8 cellular contexts compared by ENCODE assay signal in the genomic region with DNA sequence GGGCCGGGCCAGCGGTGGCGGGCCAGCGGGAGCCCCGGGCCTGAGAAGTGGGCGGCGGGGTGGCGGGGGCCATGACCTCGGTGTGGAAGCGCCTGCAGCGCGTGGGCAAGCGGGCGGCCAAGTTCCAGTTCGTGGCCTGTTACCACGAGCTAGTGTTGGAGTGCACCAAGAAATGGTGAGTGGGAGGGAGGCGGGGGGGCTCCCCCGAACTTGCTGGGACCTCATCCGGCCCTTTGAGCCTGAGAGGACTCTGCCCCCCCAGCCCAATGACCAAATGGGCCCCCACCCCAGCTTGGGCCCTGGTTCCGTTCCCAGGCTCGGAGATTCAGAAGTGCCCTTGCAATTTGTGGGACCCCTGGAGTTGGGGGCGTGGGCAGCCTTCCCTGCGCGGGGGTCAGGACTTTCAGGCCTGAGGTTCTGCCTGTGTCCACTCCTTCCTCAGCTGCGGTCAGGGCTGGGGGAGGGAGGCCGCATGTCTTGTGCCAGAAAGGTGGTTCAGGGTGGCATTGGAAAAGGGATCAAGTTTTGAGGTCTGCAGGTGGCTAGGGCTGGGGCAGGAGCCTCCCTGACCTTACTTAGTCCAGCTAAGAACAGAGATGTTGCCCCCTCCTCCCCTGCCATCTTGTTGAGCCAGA. TPM values are rescaled to one million over a fixed set of nuclear protein-coding genes. Genes with fewer than 3 reads are reported as not detected.
DNase-seq lines count a peak whose midpoint lies in the region; ATAC-seq, FAIRE-seq and TF ChIP-seq lines count a peak whose summit lies in the region.

No MANE protein-coding gene starts in this region.

- H3K27me3 ChIP-seq in heart left ventricle (no peaks in the 10 kb centered on the region), mononuclear cell (ENCODE audit: insufficient read depth, low read length) (no peaks in the 10 kb centered on the region)

- H3K4me1 ChIP-seq in heart left ventricle (peaks cover 13 to 71% (median 56%) of the 10 kb centered on the region in 12 donors), mononuclear cell (ENCODE audit: insufficient read depth, low read length) (peaks cover 65% of the 10 kb centered on the region)

- POLR2A ChIA-PET in MCF 10A (lab: Yijun Ruan, JAX), result interaction anchor here (0.6 to 3.7 kb wide), 17 partner anchors 10 to 1306 kb away, joined by 3 to 60 read pairs (median 4); partner anchors contain the start of genes FRMD8, KCNK7, LTBP3 and MAP3K11

- TF ChIP-seq POLR2A in heart left ventricle (IDR thresholded peaks at IDR 0.05) (no peak), GM12892 (IDR thresholded peaks at IDR 0.05; ENCODE audit: low read depth, low read length) (no peak)

- peak overlapping the region; percentile 28 to 96 (median 79) for H3K4me3 ChIP-seq in heart left ventricle
- peak overlapping the region; percentile 76 for H3K4me3 ChIP-seq in mononuclear cell (ENCODE audit: low read length)

- no peak for TF ChIP-seq CTCF in heart left ventricle (IDR thresholded peaks at IDR 0.05)
- no peak for TF ChIP-seq CTCF in MCF 10A (IDR thresholded peaks at IDR 0.05; ENCODE audit: unreplicated experiment)
- TF ChIP-seq CTCF in D721Med (IDR thresholded peaks at IDR 0.05; ENCODE audit: insufficient read depth, missing control alignments), result no peak

- intact Hi-C loops in heart left ventricle (cut with DNase I), result loop anchor here in 5 of 10 donors (2.0 to 5.0 kb wide), 4 partner anchors 14 to 36 kb away; partner anchors contain the start of gene MAP3K11 (in 3 of the 5)
- intact Hi-C loops in left ventricle myocardium superior (cut with micrococcal nuclease), result no loop called here
- intact Hi-C loops in MCF 10A (cut with micrococcal nuclease), result no loop called here

- peak overlapping the region; percentile 97 for H3K4me3 Mint-ChIP-seq in MCF 10A (ENCODE audit: unreplicated experiment)

- CTCF ChIA-PET in MCF 10A (lab: Yijun Ruan, JAX), result interaction anchor here (0.8 to 1.9 kb wide), 4 partner anchors 12 to 39 kb away, joined by 3 to 16 read pairs (median 5); partner anchors contain the start of gene PCNX3

- peak overlapping the region; percentile 89 to 99 (median 96) for H3K27ac ChIP-seq in heart left ventricle

- no peak for FAIRE-seq in GM12892 (lab: Jason Lieb, UNC)
- FAIRE-seq in D721Med (lab: Jason Lieb, UNC), result no peak

- no peaks in the 10 kb centered on the region for H3K9me3 ChIP-seq in heart left ventricle
- H3K9me3 ChIP-seq in mononuclear cell (ENCODE audit: low read depth, low read length), result no peaks in the 10 kb centered on the region

- peaks cover 0 to 34% (median 22%) of the 10 kb centered on the region in 9 donors for H3K36me3 ChIP-seq in heart left ventricle

- no peaks in the 10 kb centered on the region for H3K27me3 Mint-ChIP-seq in MCF 10A (ENCODE audit: insufficient read depth, unreplicated experiment)

- no TSS peak for BruUV-seq in MCF 10A (replicated peaks; lab: Mats Ljungman, UMichigan)

- 4 to 26% (median 13%) methylated on average over 9 to 26 of the region's 26 CpGs for WGBS in heart left ventricle, 4 donors

- ATAC-seq in heart left ventricle, result no peak
- ATAC-seq in left ventricle myocardium superior, result no peak

- H3K4me1 Mint-ChIP-seq in MCF 10A (ENCODE audit: insufficient read depth, unreplicated experiment), result peaks cover 40% of the 10 kb centered on the region

- peak overlapping the region; percentile 90 for H3K27ac Mint-ChIP-seq in MCF 10A (ENCODE audit: low read depth, unreplicated experiment)

- no peaks in the 10 kb centered on the region for H3K9me3 Mint-ChIP-seq in MCF 10A (ENCODE audit: unreplicated experiment)

- H3K36me3 Mint-ChIP-seq in MCF 10A (ENCODE audit: insufficient read depth, unreplicated experiment), result peaks cover 41% of the 10 kb centered on the region

- DNase-seq in heart left ventricle (peak in 3 of 5 donors; percentile 45 to 60 (median 53)), left ventricle myocardium superior (no peak), MCF 10A (ENCODE audit: unreplicated experiment) (no peak), GM12892 (ENCODE audit: insufficient read length) (no peak), SHP77 (lab: John Stamatoyannopoulos, UW) (no peak), Ammon's horn (ENCODE audit: low spot score) (no peak), D721Med (ENCODE audit: insufficient read length, low spot score) (no peak)

RNA-seq across cellular contexts. Expression of gene EHBP1L1, which starts 0.5 kb away (rescaled TPM):
- total RNA-seq in heart left ventricle (100 to 1,000 TPM in 3 of 9 donors, 10 to 100 TPM in 6; 37.4 to 144 (median 80.9) TPM), left ventricle myocardium superior (57.3 TPM), MCF 10A (2022) (31.3 and 40.6 TPM in 2 replicates), mononuclear cell (79.1 TPM)
- 10 to 100 TPM; 52.3 to 71.4 TPM for polyA plus RNA-seq in heart left ventricle
- 36.8 TPM for polyA plus RNA-seq in GM12892 (2012; ENCODE audit: missing spikeins)

RNA-seq across cellular contexts. Expression of gene FAM89B, which starts 4.0 kb away (rescaled TPM):
- total RNA-seq in heart left ventricle, result 10 to 100 TPM; 25.8 to 87.9 (median 38.4) TPM
- 10 to 100 TPM; 46.6 to 50.0 TPM for polyA plus RNA-seq in heart left ventricle
- 39.3 TPM for total RNA-seq in left ventricle myocardium superior
- 16.7 and 21.6 TPM in 2 replicates for total RNA-seq in MCF 10A (2022)
- total RNA-seq in mononuclear cell, result 18.1 TPM
- 11.8 TPM for polyA plus RNA-seq in GM12892 (2012; ENCODE audit: missing spikeins)

RNA-seq across cellular contexts. Expression of gene ZNRD2, which starts 6.1 kb away (rescaled TPM):
- total RNA-seq in heart left ventricle (10 to 100 TPM; 23.2 to 63.6 (median 33.9) TPM), left ventricle myocardium superior (25.0 TPM), MCF 10A (2022) (65.4 and 68.5 TPM in 2 replicates), mononuclear cell (16.8 TPM)
- 100 to 1,000 TPM in 1 of 2 donors, 10 to 100 TPM in 1; 49.7 to 101 TPM for polyA plus RNA-seq in heart left ventricle
- polyA plus RNA-seq in GM12892 (2012; ENCODE audit: missing spikeins), result 27.5 TPM

RNA-seq across cellular contexts. Expression of gene LTBP3, which starts 18.2 kb away (rescaled TPM):
- total RNA-seq in heart left ventricle (100 to 1,000 TPM in 1 of 9 donors, 10 to 100 TPM in 8; 51.4 to 125 (median 88.9) TPM), left ventricle myocardium superior (77.5 TPM), MCF 10A (2022) (10.6 and 11.0 TPM in 2 replicates), mononuclear cell (25.6 TPM)
- polyA plus RNA-seq in heart left ventricle, result 10 to 100 TPM; 26.3 to 36.3 TPM
- polyA plus RNA-seq in GM12892 (2012; ENCODE audit: missing spikeins), result 3.7 TPM

RNA-seq across cellular contexts. Expression of gene KCNK7, which starts 19.3 kb away (rescaled TPM):
- total RNA-seq in heart left ventricle (under 1 TPM in 7 of 9 donors, not detected in 2; 0.18 to 0.75 (median 0.41) TPM), left ventricle myocardium superior (0.94 TPM), MCF 10A (2022) (0.25 TPM in 1 of 2 replicates, not detected in the other), mononuclear cell (1.7 TPM)
- 1 to 10 TPM in 1 of 2 donors, under 1 TPM in 1; 0.42 to 1.6 TPM for polyA plus RNA-seq in heart left ventricle
- polyA plus RNA-seq in GM12892 (2012; ENCODE audit: missing spikeins), result not detected

Comparison
In these comparisons a context has a peak if more than half of its experiments do, and no peak if none do; other contexts are left out.
1. DNase-seq: peak in heart left ventricle (3 of 5); none in left ventricle myocardium superior (single experiment), MCF 10A (single experiment), GM12892 (single experiment), SHP77 (0 of 2), Ammon's horn (single experiment) and D721Med (single experiment).